ENCODE assay signal across 8 cellular contexts in the genomic region with DNA sequence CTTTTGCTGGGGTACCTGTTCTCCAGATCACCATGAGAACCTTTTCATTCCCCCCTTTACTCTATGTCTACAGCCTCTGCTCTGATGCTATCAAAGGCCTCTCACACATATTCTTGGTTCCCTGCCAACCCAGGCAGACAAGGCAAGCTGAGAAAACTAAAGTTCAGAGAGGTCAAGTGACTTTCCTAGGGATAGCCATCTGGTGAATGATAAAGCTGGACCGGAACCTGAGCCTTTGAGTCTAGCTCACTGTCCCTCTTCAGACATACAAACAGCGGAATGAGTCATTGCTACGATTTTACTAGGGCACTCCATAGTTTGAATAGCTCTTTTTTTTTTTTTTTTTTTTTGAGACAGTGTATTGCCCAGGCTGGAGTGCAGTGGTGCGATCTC.
DNase-seq lines count a peak whose midpoint lies in the region; ATAC-seq and TF ChIP-seq lines count a peak whose summit lies in the region.

No MANE protein-coding gene starts in this region.

- H3K4me1 Mint-ChIP-seq in stimulated activated effector memory CD8-positive, alpha-beta T cell treated with anti-CD3 and anti-CD28 coated beads, Interleukin-12 subunit alpha, Interleukin-12 subunit beta, amount 100 ng/mL, for 72 hours: peaks cover 47% of the 10 kb centered on the region
- peaks cover 23% of the 10 kb centered on the region for H3K4me1 Mint-ChIP-seq in activated T-helper 1 cell treated with anti-CD3 and anti-CD28 coated beads, Interleukin-12 subunit alpha, Interleukin-12 subunit beta, Interleukin-2, Interleukin-4 antibody, amounts not matched to agents 30 ng/mL and 10 ng/mL and 1 ng/mL, durations not matched to agents 14 hours and 24 hours and 36 hours (ENCODE audit: low read depth)

- H3K27me3 Mint-ChIP-seq in activated T-helper 1 cell treated with anti-CD3 and anti-CD28 coated beads, Interleukin-12 subunit alpha, Interleukin-12 subunit beta, Interleukin-2, Interleukin-4 antibody, amounts not matched to agents 30 ng/mL and 10 ng/mL and 1 ng/mL, durations not matched to agents 14 hours and 24 hours and 36 hours (ENCODE audit: insufficient read depth): no peaks in the 10 kb centered on the region

- DNase-seq in HT-29 (ENCODE audit: low spot score): peak; percentile 56
- DNase-seq in SHP77 treated with DMSO at 0.1 percent for 48 hours (lab: John Stamatoyannopoulos, UW): peak; percentile 86
- peak; percentile 87 for DNase-seq in fibroblast of villous mesenchyme (ENCODE audit: low read depth)
- no peak for DNase-seq in stimulated activated effector memory CD8-positive, alpha-beta T cell treated with anti-CD3 and anti-CD28 coated beads, Interleukin-12 subunit alpha, Interleukin-12 subunit beta, amount 100 ng/mL, for 72 hours (ENCODE audit: low spot score in 2 of 2)
- DNase-seq in activated T-helper 1 cell treated with anti-CD3 and anti-CD28 coated beads, Interleukin-12 subunit alpha, Interleukin-12 subunit beta, Interleukin-2, Interleukin-4 antibody, amounts not matched to agents 30 ng/mL and 10 ng/mL and 1 ng/mL, durations not matched to agents 14 hours and 24 hours and 36 hours (ENCODE audit: low spot score): no peak
- no peak for DNase-seq in germinal center (ENCODE audit: low spot score)

- H3K4me3 Mint-ChIP-seq in stimulated activated effector memory CD8-positive, alpha-beta T cell treated with anti-CD3 and anti-CD28 coated beads, Interleukin-12 subunit alpha, Interleukin-12 subunit beta, amount 100 ng/mL, for 72 hours: peak overlapping the region; percentile 19
- no peak overlapping the region for H3K4me3 Mint-ChIP-seq in activated T-helper 1 cell treated with anti-CD3 and anti-CD28 coated beads, Interleukin-12 subunit alpha, Interleukin-12 subunit beta, Interleukin-2, Interleukin-4 antibody, amounts not matched to agents 30 ng/mL and 10 ng/mL and 1 ng/mL, durations not matched to agents 14 hours and 24 hours and 36 hours

- intact Hi-C loops in activated T-helper 1 cell treated with anti-CD3 and anti-CD28 coated beads, Interleukin-12 subunit alpha, Interleukin-12 subunit beta, Interleukin-2, Interleukin-4 antibody, amounts not matched to agents 30 ng/mL and 10 ng/mL and 1 ng/mL, durations not matched to agents 14 hours and 24 hours and 36 hours (cut with micrococcal nuclease): no loop called here

- no peaks in the 10 kb centered on the region for H3K9me3 Mint-ChIP-seq in stimulated activated effector memory CD8-positive, alpha-beta T cell treated with anti-CD3 and anti-CD28 coated beads, Interleukin-12 subunit alpha, Interleukin-12 subunit beta, amount 100 ng/mL, for 72 hours
- H3K9me3 Mint-ChIP-seq in activated T-helper 1 cell treated with anti-CD3 and anti-CD28 coated beads, Interleukin-12 subunit alpha, Interleukin-12 subunit beta, Interleukin-2, Interleukin-4 antibody, amounts not matched to agents 30 ng/mL and 10 ng/mL and 1 ng/mL, durations not matched to agents 14 hours and 24 hours and 36 hours: no peaks in the 10 kb centered on the region

- no peak overlapping the region for H3K4me3 ChIP-seq in fibroblast of villous mesenchyme (ENCODE audit: low read depth, low read length)

- H3K27ac Mint-ChIP-seq in stimulated activated effector memory CD8-positive, alpha-beta T cell treated with anti-CD3 and anti-CD28 coated beads, Interleukin-12 subunit alpha, Interleukin-12 subunit beta, amount 100 ng/mL, for 72 hours: peak overlapping the region; percentile 76
- no peak overlapping the region for H3K27ac Mint-ChIP-seq in activated T-helper 1 cell treated with anti-CD3 and anti-CD28 coated beads, Interleukin-12 subunit alpha, Interleukin-12 subunit beta, Interleukin-2, Interleukin-4 antibody, amounts not matched to agents 30 ng/mL and 10 ng/mL and 1 ng/mL, durations not matched to agents 14 hours and 24 hours and 36 hours

- peak; percentile 79 for ATAC-seq in stimulated activated effector memory CD8-positive, alpha-beta T cell treated with anti-CD3 and anti-CD28 coated beads, Interleukin-12 subunit alpha, Interleukin-12 subunit beta, amount 100 ng/mL, for 72 hours
- ATAC-seq in HG03457 (IDR thresholded peaks at IDR 0.05; ENCODE audit: unreplicated experiment): no peak
- ATAC-seq in GM19397 (IDR thresholded peaks at IDR 0.05; ENCODE audit: unreplicated experiment): no peak

- no peak for TF ChIP-seq CTCF in fibroblast of villous mesenchyme (IDR thresholded peaks at IDR 0.05; ENCODE audit: insufficient read depth, low read depth, low read length)

- no peaks in the 10 kb centered on the region for H3K36me3 Mint-ChIP-seq in stimulated activated effector memory CD8-positive, alpha-beta T cell treated with anti-CD3 and anti-CD28 coated beads, Interleukin-12 subunit alpha, Interleukin-12 subunit beta, amount 100 ng/mL, for 72 hours
- peaks cover 12% of the 10 kb centered on the region for H3K36me3 Mint-ChIP-seq in activated T-helper 1 cell treated with anti-CD3 and anti-CD28 coated beads, Interleukin-12 subunit alpha, Interleukin-12 subunit beta, Interleukin-2, Interleukin-4 antibody, amounts not matched to agents 30 ng/mL and 10 ng/mL and 1 ng/mL, durations not matched to agents 14 hours and 24 hours and 36 hours (ENCODE audit: low read depth)

Comparison
In these comparisons a context has a peak if more than half of its experiments do, and no peak if none do; other contexts are left out.
1. DNase-seq: peak in HT-29 (single experiment), SHP77 treated with DMSO at 0.1 percent for 48 hours (single experiment) and fibroblast of villous mesenchyme (single experiment); none in stimulated activated effector memory CD8-positive, alpha-beta T cell treated with anti-CD3 and anti-CD28 coated beads, Interleukin-12 subunit alpha, Interleukin-12 subunit beta, amount 100 ng/mL, for 72 hours (0 of 2), activated T-helper 1 cell treated with anti-CD3 and anti-CD28 coated beads, Interleukin-12 subunit alpha, Interleukin-12 subunit beta, Interleukin-2, Interleukin-4 antibody, amounts not matched to agents 30 ng/mL and 10 ng/mL and 1 ng/mL, durations not matched to agents 14 hours and 24 hours and 36 hours (single experiment) and germinal center (single experiment).